8 cellular contexts compared by ENCODE assay signal in genomic region chr1:52554267-52554640, GRCh38. TPM values are rescaled to one million over a fixed set of nuclear protein-coding genes. Genes with fewer than 3 reads are reported as not detected.
DNase-seq lines count a peak whose midpoint lies in the region; ATAC-seq and TF ChIP-seq lines count a peak whose summit lies in the region.

No MANE protein-coding gene starts in this region.

- H2BK15ac ChIP-seq in neuronal stem cell (ENCODE audit: low read length): no peak overlapping the region

- no peak overlapping the region for H3K14ac ChIP-seq in neuronal stem cell (ENCODE audit: low read length)

- H2BK12ac ChIP-seq in neuronal stem cell (ENCODE audit: low read length): no peak overlapping the region

- H2BK120ac ChIP-seq in neuronal stem cell (ENCODE audit: low read depth, low read length): no peak overlapping the region

- H3K23ac ChIP-seq in neuronal stem cell (ENCODE audit: low read depth, low read length, poor library complexity): no peak overlapping the region

- no peak overlapping the region for H3K18ac ChIP-seq in neuronal stem cell (ENCODE audit: low read length)

- no peaks in the 10 kb centered on the region for H3K9me3 Mint-ChIP-seq in chondrocyte (ENCODE audit: low read depth)

- H3K36me3 ChIP-seq in DND-41 (ENCODE audit: insufficient read depth, low read length) (no peaks in the 10 kb centered on the region; the same call in 1 of the 2 replicates), MG63 (no peaks in the 10 kb centered on the region), neuronal stem cell (replicated peaks in 1 of 2; ENCODE audit: control insufficient read depth in 2 of 2, insufficient read depth in 2 of 2, low read length in 2 of 2) (no peaks in the 10 kb centered on the region)

- peaks cover 21% of the 10 kb centered on the region for H3K4me1 Mint-ChIP-seq in chondrocyte (ENCODE audit: low read depth)

- peak overlapping the region; percentile 22 for H3K27ac Mint-ChIP-seq in chondrocyte (ENCODE audit: unreplicated experiment)

- H2AFZ ChIP-seq in DND-41 (ENCODE audit: low read depth, low read length): peak overlapping the region; percentile 97
- H2AFZ ChIP-seq in neuronal stem cell (ENCODE audit: low read length): peak overlapping the region; percentile 90

- H3K4me1 ChIP-seq in DND-41 (ENCODE audit: insufficient read depth, low read length) (peaks cover 44% of the 10 kb centered on the region), neuronal stem cell (ENCODE audit: control insufficient read depth in 2 of 2, insufficient read depth in 1 of 2, low read depth in 1 of 2, low read length in 2 of 2) (peaks cover 7 to 17% of the 10 kb centered on the region in 2 donors)

- DNase-seq in DND-41 (no peak), MG63 (no peak), chondrocyte (ENCODE audit: low spot score) (no peak), neuronal stem cell (ENCODE audit: low spot score) (peak; percentile 12), superior temporal gyrus (ENCODE audit: extremely low spot score) (no peak), mucosa of gallbladder (ENCODE audit: low spot score) (no peak), COLO829 (ENCODE audit: low spot score) (no peak)

- no CpG with 5 or more reads among the region's 6 CpGs for WGBS in neuronal stem cell (ENCODE audit: extremely low coverage in 2 of 2, insufficient read length in 2 of 2, insufficient replicate concordance in 1 of 2), 2 donors

- H3K27me3 ChIP-seq in DND-41 (ENCODE audit: insufficient read depth, low read length, poor library complexity) (no peaks in the 10 kb centered on the region), MG63 (no peaks in the 10 kb centered on the region), neuronal stem cell (ENCODE audit: control insufficient read depth in 3 of 3, insufficient read depth in 3 of 3, low read depth in 1 of 3, low read length in 3 of 3) (no peaks in the 10 kb centered on the region)

- peak overlapping the region; percentile 97 for H3K27ac ChIP-seq in DND-41 (ENCODE audit: low read length)
- peak overlapping the region; percentile 95 for H3K27ac ChIP-seq in neuronal stem cell (replicated peaks; ENCODE audit: low read length)

- H4K8ac ChIP-seq in neuronal stem cell (ENCODE audit: low read depth, low read length): no peak overlapping the region

- H2AK5ac ChIP-seq in neuronal stem cell (ENCODE audit: low read depth, low read length): no peak overlapping the region

- H3K4ac ChIP-seq in neuronal stem cell (ENCODE audit: low read length): no peak overlapping the region

- no peak overlapping the region for H3K4me3 Mint-ChIP-seq in chondrocyte (ENCODE audit: unreplicated experiment)

- H3K9ac ChIP-seq in DND-41 (ENCODE audit: low read depth, low read length): peak overlapping the region; percentile 99
- H3K9ac ChIP-seq in neuronal stem cell (ENCODE audit: low read depth, low read length, poor library complexity): no peak overlapping the region

- peak overlapping the region; percentile 90 for H3K4me2 ChIP-seq in DND-41 (ENCODE audit: insufficient read depth, low read length)
- H3K4me2 ChIP-seq in neuronal stem cell (ENCODE audit: insufficient read depth, low read length, poor library complexity, severe bottlenecking): peak overlapping the region; percentile 60

- no peak overlapping the region for H4K91ac ChIP-seq in neuronal stem cell (ENCODE audit: low read depth, low read length, poor library complexity)

- H2BK5ac ChIP-seq in neuronal stem cell (ENCODE audit: low read length): no peak overlapping the region

- peaks cover 2% of the 10 kb centered on the region for H3K79me1 ChIP-seq in neuronal stem cell (ENCODE audit: low read depth, low read length)

- no peak for TF ChIP-seq CTCF in DND-41 (IDR thresholded peaks at IDR 0.05; ENCODE audit: borderline replicate concordance, extremely low read depth, low read length, poor library complexity, severe bottlenecking)
- TF ChIP-seq CTCF in chondrocyte (IDR thresholded peaks at IDR 0.05): no peak

- peak overlapping the region; percentile 86 to 90 for H3K4me3 ChIP-seq in DND-41 (ENCODE audit: low read depth in 1 of 2, low read length in 2 of 2)
- peak overlapping the region; percentile 94 for H3K4me3 ChIP-seq in MG63
- peak overlapping the region in 1 of 2 donors; percentile 74 for H3K4me3 ChIP-seq in neuronal stem cell (ENCODE audit: low read length in 2 of 2)

- no peaks in the 10 kb centered on the region for H3K9me3 ChIP-seq in DND-41 (ENCODE audit: insufficient read depth, low read length, severe bottlenecking)
- no peaks in the 10 kb centered on the region for H3K9me3 ChIP-seq in MG63
- peaks cover 0 to 2% of the 10 kb centered on the region in 2 donors for H3K9me3 ChIP-seq in neuronal stem cell (replicated peaks in 1 of 2; ENCODE audit: control insufficient read depth in 2 of 2, insufficient read depth in 1 of 2, low read depth in 1 of 2, low read length in 2 of 2)

- peaks cover 1% of the 10 kb centered on the region for H3K36me3 Mint-ChIP-seq in chondrocyte (ENCODE audit: low read depth)

- peaks cover 51% of the 10 kb centered on the region for H3K79me2 ChIP-seq in DND-41 (ENCODE audit: insufficient read depth, low read length)

- ATAC-seq in DND-41 (ENCODE audit: insufficient read depth, low read depth) (no peak), GM21528 (IDR thresholded peaks at IDR 0.05; ENCODE audit: low FRiP score, unreplicated experiment) (no peak)

- H3K27me3 Mint-ChIP-seq in chondrocyte (ENCODE audit: low read depth): no peaks in the 10 kb centered on the region

- peaks cover 20% of the 10 kb centered on the region; the same call in 1 of the 2 replicates for H4K20me1 ChIP-seq in DND-41 (ENCODE audit: insufficient read depth, low read length)

RNA-seq across cellular contexts. Expression of gene TUT4, which starts 1.4 kb away (rescaled TPM):
- 10.9 and 60.2 TPM in 2 replicates for total RNA-seq in MG63 (2014; rRNA removed; shearing (Covaris generic); ENCODE audit: low replicate concordance)
- total RNA-seq in chondrocyte (40.9 to 48.9 TPM (median 42.9 TPM) in 3 replicates), mucosa of gallbladder (40.3 TPM)
- polyA plus RNA-seq in neuronal stem cell (2013, experiment 1 of 2): 78.9 TPM
- 80.6 TPM for polyA plus RNA-seq in neuronal stem cell (2013, experiment 2 of 2)

RNA-seq across cellular contexts. Expression of gene GPX7, which starts 47.9 kb away (rescaled TPM):
- total RNA-seq in MG63 (2014; rRNA removed; shearing (Covaris generic); ENCODE audit: low replicate concordance): 21.2 and 22.5 TPM in 2 replicates
- total RNA-seq in chondrocyte (43.7 to 83.8 TPM (median 82.9 TPM) in 3 replicates), mucosa of gallbladder (8.6 TPM)
- 40.1 TPM for polyA plus RNA-seq in neuronal stem cell (2013, experiment 1 of 2)
- 39.9 TPM for polyA plus RNA-seq in neuronal stem cell (2013, experiment 2 of 2)
